ENCODE assay signal across 12 cellular contexts in the genomic region with DNA sequence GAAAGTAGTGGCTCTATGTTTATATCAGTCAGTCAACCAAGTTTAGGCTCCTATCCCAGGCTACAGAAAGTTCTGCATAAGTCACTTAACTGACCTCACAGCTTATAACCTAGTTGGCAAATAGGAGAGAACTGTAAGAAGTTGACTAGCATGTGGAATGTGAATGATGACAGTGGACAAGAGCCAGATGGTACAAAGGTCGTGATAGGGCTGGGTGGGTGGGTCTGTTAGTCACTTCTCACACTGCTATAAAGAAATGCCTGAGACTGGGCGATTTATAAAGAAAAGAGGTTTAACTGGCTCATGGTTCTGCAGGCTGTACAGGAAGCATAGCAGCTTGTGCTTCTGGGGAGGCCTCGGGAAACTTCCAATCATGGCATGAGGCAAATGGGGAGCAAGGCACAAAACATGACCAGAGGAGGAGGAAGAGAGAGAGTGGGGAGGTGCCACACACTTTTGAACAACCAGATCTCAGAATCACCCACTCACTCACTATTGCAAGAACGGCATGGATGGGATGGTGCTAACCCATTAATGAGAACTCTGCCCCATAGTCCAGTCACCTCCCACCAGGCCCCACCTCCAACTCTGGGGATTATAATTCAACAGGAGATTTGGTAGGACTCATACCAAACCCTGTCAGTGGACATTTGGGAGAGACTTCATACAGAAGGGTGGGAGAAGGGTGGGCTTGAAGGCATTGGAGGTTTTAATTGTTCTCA.
DNase-seq lines count a peak whose midpoint lies in the region; ATAC-seq and TF ChIP-seq lines count a peak whose summit lies in the region.
"Had no signal": no experiment of that assay in that cellular context is flagged by ENCODE, and none has a peak within 500 bp of the region (broad histone marks: within the 10 kb centered on the region; RNA-seq: fewer than 3 reads in every experiment).

No MANE protein-coding gene starts in this region.

- CTCF ChIA-PET in PC-3 (lab: Charles Lee), result interaction anchor here (0.7 kb wide), 1 partner anchor 68 kb away, joined by 3 read pairs; no protein-coding TSS in a partner anchor

- H2BK120ac ChIP-seq in mesenchymal stem cell (ENCODE audit: low read depth, low read length), result peak overlapping the region; percentile 71

- no peak overlapping the region for H2AK5ac ChIP-seq in mesenchymal stem cell (ENCODE audit: low read length, severe bottlenecking)

- H3K23ac ChIP-seq in mesenchymal stem cell (ENCODE audit: low read length in 2 of 2), result peak overlapping the region in 1 of 2 experiments; percentile 34

- peak overlapping the region; percentile 77 for H3K27ac ChIP-seq in PC-3 (ENCODE audit: low read length)
- peak overlapping the region; percentile 1 to 75 for H3K27ac ChIP-seq in esophagus (ENCODE audit: low read depth in 2 of 2, low read length in 1 of 2)
- no peak overlapping the region for H3K27ac ChIP-seq in mesenchymal stem cell (ENCODE audit: low read length, poor library complexity, severe bottlenecking)
- H3K27ac ChIP-seq: BLaER1 treated with 17β-estradiol and CSF1 and Interleukin-3, amounts not matched to agents 10 nM and 100 nM; KMS-11 had no signal

- BruUV-seq in PC-3 (replicated peaks; lab: Mats Ljungman, UMichigan), result no TSS peak

- no peak overlapping the region for H3K14ac ChIP-seq in mesenchymal stem cell (ENCODE audit: low read length in 2 of 2)

- H4K8ac ChIP-seq in mesenchymal stem cell (ENCODE audit: low read length), result peak overlapping the region; percentile 76

- H3K27me3 ChIP-seq in PC-3 (ENCODE audit: low read length), result no peaks in the 10 kb centered on the region
- no peaks in the 10 kb centered on the region for H3K27me3 ChIP-seq in esophagus (ENCODE audit: control insufficient read depth in 1 of 2, insufficient read depth in 2 of 2, low read length in 2 of 2)
- no peaks in the 10 kb centered on the region for H3K27me3 ChIP-seq in mesenchymal stem cell (ENCODE audit: control insufficient read depth in 1 of 2, insufficient read depth in 1 of 2, low read length in 2 of 2)
- H3K27me3 ChIP-seq: BLaER1 treated with 17β-estradiol and CSF1 and Interleukin-3, amounts not matched to agents 10 nM and 100 nM had no signal

- no peaks in the 10 kb centered on the region for H3K9me2 ChIP-seq in PC-3 (replicated peaks; ENCODE audit: low read length)

- WGBS in esophagus, 2 donors, result 55 to 62% methylated on average over 4 of the region's 4 CpGs
- 20% methylated on average over 3 of the region's 4 CpGs for WGBS in mesenchymal stem cell

- no peak overlapping the region for H2BK5ac ChIP-seq in mesenchymal stem cell (ENCODE audit: low read depth, low read length, poor library complexity, severe bottlenecking)

- peak; percentile 63 for DNase-seq in AG08395 (ENCODE audit: low spot score)
- peak; percentile 94 for DNase-seq in PC-3
- DNase-seq in mesenchymal stem cell, result peak; percentile 90
- DNase-seq in activated CD4-positive, alpha-beta T cell treated with anti-CD3 and anti-CD28 coated beads, Interleukin-2, amount 50 U/mL, for 4 hours, result no peak
- DNase-seq in COLO668 (lab: John Stamatoyannopoulos, UW; ENCODE audit: unreplicated experiment), result no peak
- DNase-seq in midbrain (lab: John Stamatoyannopoulos, UW), result no peak
- DNase-seq: hippocampal formation, T-helper 17 cell had no signal

- no peaks in the 10 kb centered on the region for H4K20me1 ChIP-seq in PC-3 (ENCODE audit: low read length)
- H4K20me1 ChIP-seq: BLaER1 treated with 17β-estradiol and CSF1 and Interleukin-3, amounts not matched to agents 10 nM and 100 nM had no signal

- peaks cover 52% of the 10 kb centered on the region for H3K4me1 ChIP-seq in PC-3 (ENCODE audit: insufficient read depth, low read length)
- H3K4me1 ChIP-seq in esophagus (ENCODE audit: control insufficient read depth in 2 of 2, insufficient read depth in 2 of 2, low read length in 1 of 2), result no peaks in the 10 kb centered on the region
- H3K4me1 ChIP-seq in mesenchymal stem cell (ENCODE audit: control insufficient read depth, insufficient read depth, low read depth, low read length), result no peaks in the 10 kb centered on the region
- H3K4me1 ChIP-seq: BLaER1 treated with 17β-estradiol and CSF1 and Interleukin-3, amounts not matched to agents 10 nM and 100 nM had no signal

- no peaks in the 10 kb centered on the region for H3F3A ChIP-seq in PC-3 (ENCODE audit: low read length, unreplicated experiment)

- no peak overlapping the region for H2BK15ac ChIP-seq in mesenchymal stem cell (ENCODE audit: low read depth, poor library complexity, severe bottlenecking)

- H3K79me2 ChIP-seq in PC-3 (ENCODE audit: low read length), result no peaks in the 10 kb centered on the region

- no peak for TF ChIP-seq CTCF in PC-3 (conservative IDR thresholded peaks at IDR 0.05; ENCODE audit: low read depth, low read length)

- intact Hi-C loops in PC-3 (cut with micrococcal nuclease), result loop anchor here (1.0 kb wide), 1 partner anchor 8 kb away; no protein-coding TSS in a partner anchor

- H3K36me3 ChIP-seq in PC-3 (ENCODE audit: low read depth, low read length) (no peaks in the 10 kb centered on the region), esophagus (ENCODE audit: control insufficient read depth in 2 of 2, insufficient read depth in 2 of 2, low read length in 1 of 2) (no peaks in the 10 kb centered on the region), mesenchymal stem cell (ENCODE audit: control insufficient read depth in 1 of 2, insufficient read depth in 2 of 2, low read depth in 1 of 2, low read length in 2 of 2) (no peaks in the 10 kb centered on the region)
- H3K36me3 ChIP-seq: BLaER1 treated with 17β-estradiol and CSF1 and Interleukin-3, amounts not matched to agents 10 nM and 100 nM had no signal

- H3K4ac ChIP-seq in mesenchymal stem cell (ENCODE audit: low read depth in 1 of 2, low read length in 2 of 2), result peak overlapping the region in 1 of 2 experiments; percentile 47

- POLR2A ChIA-PET in PC-3 (lab: Charles Lee; ENCODE audit: unreplicated experiment), result no interaction called here

- peak overlapping the region in 1 of 2 experiments; percentile 37 for H2BK12ac ChIP-seq in mesenchymal stem cell (ENCODE audit: low read length in 2 of 2)

- H4K91ac ChIP-seq in mesenchymal stem cell (ENCODE audit: low read length), result no peak overlapping the region

- H2AFZ ChIP-seq in PC-3 (ENCODE audit: low read length) (no peak overlapping the region), mesenchymal stem cell (ENCODE audit: low read depth, low read length) (no peak overlapping the region)

- H3K9me3 ChIP-seq in PC-3 (ENCODE audit: low read length) (no peaks in the 10 kb centered on the region), esophagus (ENCODE audit: control insufficient read depth in 2 of 2, insufficient read depth in 1 of 2, low read depth in 1 of 2, low read length in 1 of 2) (no peaks in the 10 kb centered on the region), mesenchymal stem cell (ENCODE audit: control insufficient read depth, low read length) (no peaks in the 10 kb centered on the region)
- H3K9me3 ChIP-seq: BLaER1 treated with 17β-estradiol and CSF1 and Interleukin-3, amounts not matched to agents 10 nM and 100 nM had no signal

- peak overlapping the region; percentile 40 to 86 for H3K18ac ChIP-seq in mesenchymal stem cell (ENCODE audit: low read depth in 1 of 2, low read length in 2 of 2)

- H3K9ac ChIP-seq in PC-3 (ENCODE audit: low read length) (no peak overlapping the region), mesenchymal stem cell (ENCODE audit: low read length) (no peak overlapping the region)
- H3K9ac ChIP-seq: BLaER1 treated with 17β-estradiol and CSF1 and Interleukin-3, amounts not matched to agents 10 nM and 100 nM; KMS-11 had no signal

- peak overlapping the region; percentile 51 for H3K4me2 ChIP-seq in PC-3 (ENCODE audit: low read length)
- H3K4me2 ChIP-seq in mesenchymal stem cell (ENCODE audit: low read length, poor library complexity, severe bottlenecking), result no peak overlapping the region
- H3K4me2 ChIP-seq: BLaER1 treated with 17β-estradiol and CSF1 and Interleukin-3, amounts not matched to agents 10 nM and 100 nM; KMS-11 had no signal

- no peaks in the 10 kb centered on the region for H3K79me1 ChIP-seq in mesenchymal stem cell (replicated peaks; ENCODE audit: low read length, poor library complexity, severe bottlenecking)

- ATAC-seq in PC-3, result peak; percentile 72
- ATAC-seq in HG03457 (IDR thresholded peaks at IDR 0.05; ENCODE audit: unreplicated experiment), result no peak
- ATAC-seq: T-helper 17 cell had no signal

- H3K4me3 ChIP-seq in PC-3 (ENCODE audit: low read length) (no peak overlapping the region), esophagus (ENCODE audit: low read depth in 1 of 2, low read length in 2 of 2) (no peak overlapping the region), mesenchymal stem cell (ENCODE audit: insufficient read depth in 1 of 2, low read depth in 1 of 2, low read length in 2 of 2) (no peak overlapping the region)
- H3K4me3 ChIP-seq: BLaER1 treated with 17β-estradiol and CSF1 and Interleukin-3, amounts not matched to agents 10 nM and 100 nM had no signal

Comparison
In these comparisons a context has a peak if more than half of its experiments do, and no peak if none do; other contexts are left out.
1. DNase-seq: peak in AG08395 (single experiment), PC-3 (single experiment) and mesenchymal stem cell (single experiment); none in activated CD4-positive, alpha-beta T cell treated with anti-CD3 and anti-CD28 coated beads, Interleukin-2, amount 50 U/mL, for 4 hours (0 of 2), COLO668 (single experiment) and midbrain (single experiment).